In genomic region chr12:95003213-95003920, GRCh38 we compare ENCODE assay signal across 8 cellular contexts.
A peak's percentile ranks its signal among the peaks of the same experiment; 100 is the strongest.
DNase-seq lines count a peak whose midpoint lies in the region; ATAC-seq, FAIRE-seq and TF ChIP-seq lines count a peak whose summit lies in the region.

Gene NDUFA12, minus strand, starts transcription at chr12:95003697. Its CDS starts 17 bp downstream, at chr12:95003680.

- in situ Hi-C loops in GM18951 (cut with MboI; ENCODE audit: low sequenced_read_pairs, unreplicated experiment), result no loop called here

- FAIRE-seq in islet of Langerhans (lab: Jason Lieb, UNC), result peak; percentile 94

- peak; percentile 95 for TF ChIP-seq POLR2A in GM18951 (IDR thresholded peaks at IDR 0.05; ENCODE audit: extremely low read depth, insufficient read depth, insufficient read length)

- DNase-seq in AG08395 (ENCODE audit: low spot score) (peak; percentile 98), NCI-H345 (lab: John Stamatoyannopoulos, UW) (peak; percentile 98)
- peak; percentile 85 to 90 (median 88) for DNase-seq in activated CD4-positive, CD25-positive, alpha-beta regulatory T cell (lab: John Stamatoyannopoulos, UW)
- DNase-seq in central memory CD4-positive, alpha-beta T cell, result peak; percentile 92
- peak; percentile 92 for DNase-seq in stimulated activated CD4-positive, alpha-beta T cell treated with anti-CD3 and anti-CD28 coated beads, Interleukin-12 subunit alpha, Interleukin-12 subunit beta, amount 100 ng/mL, for 4 hours

- ATAC-seq in HG03196 (IDR thresholded peaks at IDR 0.05; ENCODE audit: unreplicated experiment), result peak; percentile 99

Comparison
In these comparisons a context has a peak if more than half of its experiments do, and no peak if none do; other contexts are left out.
1. Peak in every context shown above with its lines: DNase-seq and ATAC-seq.